8 cellular contexts compared by ENCODE assay signal in genomic region chr4:142984871-142985585, GRCh38.
A peak's percentile ranks its signal among the peaks of the same experiment; 100 is the strongest.
DNase-seq lines count a peak whose midpoint lies in the region; ATAC-seq, FAIRE-seq and TF ChIP-seq lines count a peak whose summit lies in the region.

No MANE protein-coding gene starts in this region.

- peak; percentile 16 for DNase-seq in AG10803 (ENCODE audit: low read depth)
- peak; percentile 39 for DNase-seq in HEK293T (ENCODE audit: extremely low spot score)
- DNase-seq in iPS-NIHi7 (ENCODE audit: extremely low spot score): peak; percentile 68
- no peak for DNase-seq in GM12891 (ENCODE audit: insufficient read length, low spot score)
- no peak for DNase-seq in retina
- no peak for DNase-seq in T-helper 9 cell

- ATAC-seq in SK-N-SH treated with all-trans-retinoic acid at 6 μM for 48 hours: peak; percentile 71
- ATAC-seq in GM19328 (IDR thresholded peaks at IDR 0.05; ENCODE audit: unreplicated experiment): no peak

- no peak overlapping the region for H3K4me3 ChIP-seq in AG10803 (ENCODE audit: low read length)

- peak; percentile 48 for TF ChIP-seq CTCF in AG10803 (conservative IDR thresholded peaks at IDR 0.05; ENCODE audit: low read length)

- POLR2A ChIA-PET in HEK293T (lab: Yijun Ruan, JAX): no interaction called here

- TF ChIP-seq POLR2A in GM12891 (IDR thresholded peaks at IDR 0.05; ENCODE audit: low read depth, low read length): no peak

- CTCF ChIA-PET in HEK293T (lab: Yijun Ruan, JAX): interaction anchor here (0.6 to 1.0 kb wide), 5 partner anchors 34 to 1742 kb away, joined by 3 to 7 read pairs (median 4); no protein-coding TSS in a partner anchor

- FAIRE-seq in GM12891 (lab: Jason Lieb, UNC): no peak

TF ChIP-seq in HEK293T, 16 proteins besides CTCF, POLR2A, EP300 and RAD21:
- no peak for TF ChIP-seq FOXK2 (IDR thresholded peaks at IDR 0.05)
- TF ChIP-seq FOXA1 (IDR thresholded peaks at IDR 0.05): no peak
- TF ChIP-seq ZNF384 (IDR thresholded peaks at IDR 0.05): peak; percentile 80

TF ChIP-seq in SK-N-SH treated with all-trans-retinoic acid at 6 μM for 48 hours, 23 proteins besides CTCF, POLR2A, EP300 and RAD21:
- no peak for TF ChIP-seq RARB (CRISPR knock-in tag; IDR thresholded peaks at IDR 0.05)
- TF ChIP-seq ZNF70 (CRISPR knock-in tag; IDR thresholded peaks at IDR 0.05): no peak
- no peak for TF ChIP-seq POU6F1 (CRISPR knock-in tag; IDR thresholded peaks at IDR 0.05; ENCODE audit: borderline replicate concordance, low read depth)
- no peak for TF ChIP-seq ESRRG (CRISPR knock-in tag; IDR thresholded peaks at IDR 0.05)

TF ChIP-seq in GM12891, 5 proteins besides CTCF, POLR2A, EP300 and RAD21:
- no peak for TF ChIP-seq SPI1 (IDR thresholded peaks at IDR 0.05; ENCODE audit: low read depth, low read length)
- TF ChIP-seq PAX5 (IDR thresholded peaks at IDR 0.05; ENCODE audit: insufficient read depth, low read length, severe bottlenecking): no peak
- TF ChIP-seq POU2F2 (IDR thresholded peaks at IDR 0.05; ENCODE audit: low read depth, low read length): no peak
- no peak for TF ChIP-seq TAF1 (IDR thresholded peaks at IDR 0.05; ENCODE audit: low read depth, low read length)
- no peak for TF ChIP-seq POLR2AphosphoS5 (IDR thresholded peaks at IDR 0.05; ENCODE audit: low read depth, low read length)
TF ChIP-seq in GM12891: peak in this region for 0.

Comparison
In these comparisons a context has a peak if more than half of its experiments do, and no peak if none do; other contexts are left out.
1. DNase-seq: peak in AG10803 (single experiment), HEK293T (single experiment) and iPS-NIHi7 (single experiment); none in GM12891 (single experiment), retina (single experiment) and T-helper 9 cell (single experiment).